10 cellular contexts compared by ENCODE assay signal in the genomic region with DNA sequence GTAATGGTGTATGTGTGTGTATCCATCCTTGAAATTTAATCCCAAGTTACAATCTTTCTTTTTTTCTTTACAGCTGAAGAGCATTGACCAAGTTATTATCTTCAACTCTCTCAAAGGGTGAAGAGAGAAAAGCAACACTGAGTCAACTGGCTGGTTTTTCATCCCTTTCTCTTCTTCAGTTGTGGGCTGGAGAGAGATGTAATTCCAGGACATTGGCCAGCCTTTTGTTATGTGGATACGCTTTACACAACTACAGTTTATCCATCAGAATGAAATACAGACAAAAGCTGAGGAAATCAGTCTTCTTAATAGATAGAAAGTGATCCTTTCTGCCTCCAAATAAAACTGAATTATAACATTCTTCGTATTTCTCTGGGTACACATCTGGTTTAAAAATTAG.
"Had no signal": no experiment of that assay in that cellular context is flagged by ENCODE, and none has a peak within 500 bp of the region (broad histone marks: within the 10 kb centered on the region; RNA-seq: fewer than 3 reads in every experiment).

No MANE protein-coding gene starts in this region.

- H3K27ac Mint-ChIP-seq: HFFc6 had no signal

- DNase-seq: GM23248, HFFc6, IMR-90, KG1 had no signal

- H3K27ac ChIP-seq: GM23248 had no signal

- FAIRE-seq: H1, H54, HTR-8/SVneo, K562 had no signal

- H3K4me3 Mint-ChIP-seq: HFFc6 had no signal

- H3K9ac ChIP-seq: GM23248 had no signal

- H3K9me3 ChIP-seq: HAP-1 had no signal

- H2AFZ ChIP-seq: GM23248 had no signal

- H3K4me3 ChIP-seq: GM23248, HAP-1, K562 had no signal

- H3K36me3 ChIP-seq: HAP-1 had no signal

- ATAC-seq: HCT116, K562 had no signal

- H3K4me1 ChIP-seq: HAP-1 had no signal
